ENCODE assay signal across 10 cellular contexts in the genomic region with DNA sequence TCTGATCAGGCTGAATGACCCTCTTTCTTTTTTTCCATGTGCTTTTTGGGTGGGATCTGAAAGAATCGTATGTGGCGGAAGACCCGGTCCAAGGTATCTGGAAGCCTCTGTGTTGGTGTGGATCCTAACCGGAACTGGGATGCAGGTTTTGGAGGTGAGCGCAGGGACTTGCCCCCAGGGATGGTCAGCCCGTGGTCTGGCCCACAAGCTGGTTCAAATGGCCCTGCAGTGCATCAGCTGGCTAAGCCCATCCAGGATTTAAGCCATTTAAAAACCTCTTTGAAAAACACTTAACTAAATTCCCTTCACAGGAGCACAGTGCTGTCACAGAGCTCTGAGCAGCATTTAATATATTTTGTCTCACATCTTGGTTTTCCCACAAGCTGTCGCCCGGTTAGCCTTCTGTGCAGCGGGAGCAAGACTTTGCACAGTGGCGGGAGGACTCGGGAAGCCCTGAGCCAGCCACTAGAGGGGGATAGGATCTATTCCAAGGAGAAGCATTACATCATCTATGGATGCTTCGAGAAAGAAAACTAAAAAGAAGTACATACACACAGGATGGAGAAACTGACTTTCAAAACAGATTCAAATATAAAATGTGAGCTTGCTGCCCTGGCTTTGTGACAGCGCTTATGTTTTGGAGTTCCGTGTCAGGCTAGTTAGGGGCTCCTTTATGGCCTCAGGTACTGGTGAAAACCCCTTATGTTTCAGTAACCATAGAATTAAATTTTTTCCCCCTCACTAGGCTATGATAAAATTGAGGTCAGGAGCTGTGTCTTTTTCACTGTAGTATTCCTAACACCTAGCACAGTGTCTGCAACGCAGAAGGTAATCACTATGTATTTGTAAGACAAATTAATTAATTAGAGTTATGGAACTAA. TPM values are rescaled to one million over a fixed set of nuclear protein-coding genes. Genes with fewer than 3 reads are reported as not detected.
A peak's percentile ranks its signal among the peaks of the same experiment; 100 is the strongest.
DNase-seq lines count a peak whose midpoint lies in the region; ATAC-seq and TF ChIP-seq lines count a peak whose summit lies in the region.
"Had no signal": no experiment of that assay in that cellular context is flagged by ENCODE, and none has a peak within 500 bp of the region (broad histone marks: within the 10 kb centered on the region; RNA-seq: fewer than 3 reads in every experiment).

No MANE protein-coding gene starts in this region.

- 64 to 77% methylated on average over 15 of the region's 15 CpGs for WGBS in lung, 2 donors

- TF ChIP-seq CTCF in coronary artery (IDR thresholded peaks at IDR 0.05) (peak; percentile 62), lung (IDR thresholded peaks at IDR 0.05; ENCODE audit: control extremely low read depth, extremely low read depth) (peak; percentile 25)

- ATAC-seq in lung (ENCODE audit: insufficient read depth, low FRiP score) (no peak), HG03135 (IDR thresholded peaks at IDR 0.05; ENCODE audit: unreplicated experiment) (no peak), T-cell (replicated peaks in 1 of 4) (no peak)

- peaks cover 9 to 11% (median 9%) of the 10 kb centered on the region in 3 donors for H3K4me1 Mint-ChIP-seq in T-cell

- DNase-seq in NCI-H146 (lab: John Stamatoyannopoulos, UW) (peak; percentile 40), NCI-H146 treated with DMSO at 0.1 percent for 48 hours (lab: John Stamatoyannopoulos, UW; ENCODE audit: unreplicated experiment) (no peak), NCI-H82 (lab: John Stamatoyannopoulos, UW) (peak; percentile 92), coronary artery (ENCODE audit: low spot score) (no peak), lung (ENCODE audit: low spot score) (peak; percentile 33), T-cell (no peak)
- no peak for DNase-seq in NK-92 treated with Interleukin-12 subunit alpha and Interleukin-12 subunit beta, amount 100 ng/mL, for 24 hours (lab: John Stamatoyannopoulos, UW)

- peaks cover 0 to 23% of the 10 kb centered on the region in 2 donors for H3K27me3 Mint-ChIP-seq in T-cell

- POLR2A ChIA-PET in T-cell (lab: Charles Lee), result no interaction called here

- H3K27ac ChIP-seq in coronary artery (no peak overlapping the region), lung (ENCODE audit: low read depth in 1 of 2, low read length in 1 of 2) (no peak overlapping the region)
- H3K27ac ChIP-seq: BLaER1 had no signal

- H3K36me3 ChIP-seq in lung (ENCODE audit: control insufficient read depth in 2 of 2, insufficient read depth in 2 of 2, low read length in 2 of 2), result no peaks in the 10 kb centered on the region
- H3K36me3 ChIP-seq: BLaER1 had no signal

- no peak overlapping the region for H3K4me3 ChIP-seq in coronary artery
- H3K4me3 ChIP-seq in lung, result no peak overlapping the region
- H3K4me3 ChIP-seq: BLaER1 had no signal

- CTCF ChIA-PET in T-cell (lab: Charles Lee), result no interaction called here

- H3K4me1 ChIP-seq in lung (ENCODE audit: control insufficient read depth in 2 of 2, insufficient read depth in 2 of 2, low read length in 2 of 2), result peaks cover 1 to 3% of the 10 kb centered on the region in 2 donors

- H3K36me3 Mint-ChIP-seq in T-cell, result no peaks in the 10 kb centered on the region

- no peaks in the 10 kb centered on the region for H3K9me3 Mint-ChIP-seq in T-cell
- H3K9me3 Mint-ChIP-seq: T-helper 1 cell treated with Interleukin-12 subunit alpha and Interleukin-12 subunit beta and Interleukin-4 antibody, amounts not matched to agents 30 μg/mL and 1 μg/mL, for 36 hours had no signal

- no peaks in the 10 kb centered on the region for H3K27me3 ChIP-seq in lung (ENCODE audit: control insufficient read depth, insufficient read depth)
- H3K27me3 ChIP-seq: BLaER1 had no signal

- H3K27ac Mint-ChIP-seq in T-cell, result no peak overlapping the region
- H3K27ac Mint-ChIP-seq: T-helper 1 cell treated with Interleukin-12 subunit alpha and Interleukin-12 subunit beta and Interleukin-4 antibody, amounts not matched to agents 30 μg/mL and 1 μg/mL, for 36 hours had no signal

- no peaks in the 10 kb centered on the region for H3K9me3 ChIP-seq in lung (ENCODE audit: control insufficient read depth in 2 of 2, insufficient read depth in 1 of 2, low read length in 1 of 2)
- H3K9me3 ChIP-seq: BLaER1 had no signal

- H3K4me3 Mint-ChIP-seq in T-cell, result no peak overlapping the region
- H3K4me3 Mint-ChIP-seq: T-helper 1 cell treated with Interleukin-12 subunit alpha and Interleukin-12 subunit beta and Interleukin-4 antibody, amounts not matched to agents 30 μg/mL and 1 μg/mL, for 36 hours had no signal

RNA-seq across cellular contexts. Expression of a gene that starts 11.3 kb away (rescaled TPM):
- total RNA-seq in lung (1 to 10 TPM in 1 of 2 donors, not detected in 1; 2.0 TPM), T-cell (1 to 10 TPM in 3 of 5 donors, not detected in 2; 1.7 to 3.1 (median 2.2) TPM)
- under 1 TPM in 1 of 2 donors, not detected in 1; 0.21 TPM for polyA plus RNA-seq in lung

RNA-seq across cellular contexts. Expression of a gene that starts 15.0 kb away (rescaled TPM):
- total RNA-seq in lung (1 to 10 TPM in 1 of 2 donors, under 1 TPM in 1; 0.55 to 1.7 TPM), T-cell (under 1 TPM in 1 of 5 donors, not detected in 4; 0.23 TPM)
- 1 to 10 TPM in 1 of 2 donors, under 1 TPM in 1; 0.65 to 2.3 TPM for polyA plus RNA-seq in lung

Comparison
In these comparisons a context has a peak if more than half of its experiments do, and no peak if none do; other contexts are left out.
1. DNase-seq: peak in NCI-H146 (single experiment), NCI-H82 (single experiment) and lung (single experiment); none in NCI-H146 treated with DMSO at 0.1 percent for 48 hours (single experiment), coronary artery (single experiment), T-cell (0 of 34) and NK-92 treated with Interleukin-12 subunit alpha and Interleukin-12 subunit beta, amount 100 ng/mL, for 24 hours (single experiment).